Comparison of ENCODE assay signal across 23 cellular contexts in genomic region chr4:5455003-5455585, GRCh38.
"Had no signal": no experiment of that assay in that cellular context is flagged by ENCODE, and none has a peak within 500 bp of the region (broad histone marks: within the 10 kb centered on the region; RNA-seq: fewer than 3 reads in every experiment).

No MANE protein-coding gene starts in this region.

- H3K9me3 ChIP-seq: colonic mucosa, esophagus squamous epithelium, gastrocnemius medialis, heart right ventricle, left ventricle myocardium inferior, lower lobe of right lung had no signal

- H3K27ac Mint-ChIP-seq: dendritic cell treated with granulocyte-macrophage colony-stimulating factor and Interleukin-4, amounts not matched to agents 40 ng/mL and 50 ng/mL, for 4 days; effector memory CD8-positive, alpha-beta T cell; endodermal cell had no signal

- H3K27ac ChIP-seq: colonic mucosa, epithelial cell of prostate, esophagus squamous epithelium, gastrocnemius medialis, heart right ventricle, left ventricle myocardium inferior, lower lobe of right lung had no signal

- H3K27me3 ChIP-seq: colonic mucosa, esophagus squamous epithelium, gastrocnemius medialis, heart right ventricle had no signal

- ATAC-seq: effector memory CD8-positive, alpha-beta T cell; esophagus mucosa; gastrocnemius medialis; heart right ventricle; left cardiac atrium; lower lobe of right lung had no signal

- H3K27me3 Mint-ChIP-seq: dendritic cell treated with granulocyte-macrophage colony-stimulating factor and Interleukin-4, amounts not matched to agents 40 ng/mL and 50 ng/mL, for 4 days had no signal

- DNase-seq: cerebellar nuclear complex; colonic mucosa; cortex of kidney; effector CD8-positive, alpha-beta T cell; effector memory CD8-positive, alpha-beta T cell; endodermal cell; erythroblast; esophagus squamous epithelium; foreskin fibroblast; foreskin melanocyte; gastrocnemius medialis; glutamatergic neuron; head of caudate nucleus; heart right ventricle; hippocampal formation; left cardiac atrium; left ventricle myocardium inferior; lower lobe of right lung; mesenchymal stem cell; midbrain had no signal

- H3K9me3 Mint-ChIP-seq: dendritic cell treated with granulocyte-macrophage colony-stimulating factor and Interleukin-4, amounts not matched to agents 40 ng/mL and 50 ng/mL, for 4 days; endodermal cell had no signal

- H3K36me3 ChIP-seq: colonic mucosa, esophagus squamous epithelium, gastrocnemius medialis, heart right ventricle, left ventricle myocardium inferior, lower lobe of right lung had no signal

- H3K4me1 ChIP-seq: colonic mucosa, esophagus squamous epithelium, gastrocnemius medialis, heart right ventricle, left ventricle myocardium inferior, lower lobe of right lung had no signal

- H3K4me3 ChIP-seq: colonic mucosa, esophagus squamous epithelium, gastrocnemius medialis, heart right ventricle, left ventricle myocardium inferior, lower lobe of right lung had no signal

- H3K4me3 Mint-ChIP-seq: dendritic cell treated with granulocyte-macrophage colony-stimulating factor and Interleukin-4, amounts not matched to agents 40 ng/mL and 50 ng/mL, for 4 days; effector memory CD8-positive, alpha-beta T cell; endodermal cell had no signal
